Comparison of ENCODE assay signal across 13 cellular contexts in genomic region chr2:102051659-102052366, GRCh38.
A peak's percentile ranks its signal among the peaks of the same experiment; 100 is the strongest.
DNase-seq lines count a peak whose midpoint lies in the region; ATAC-seq and TF ChIP-seq lines count a peak whose summit lies in the region.
"Had no signal": no experiment of that assay in that cellular context is flagged by ENCODE, and none has a peak within 500 bp of the region (broad histone marks: within the 10 kb centered on the region; RNA-seq: fewer than 3 reads in every experiment).

No MANE protein-coding gene starts in this region.

- no peak for TF ChIP-seq POLR2A in uterus (IDR thresholded peaks at IDR 0.05)

- H3K9me3 Mint-ChIP-seq in activated naive CD4-positive, alpha-beta T cell treated with anti-CD3 and anti-CD28 coated beads, Interleukin-2, amount 50 U/mL, for 24 hours, result no peaks in the 10 kb centered on the region
- H3K9me3 Mint-ChIP-seq in CD4-positive, alpha-beta memory T cell, result no peaks in the 10 kb centered on the region

- H2AFZ ChIP-seq in osteoblast (ENCODE audit: low read length), result no peak overlapping the region

- POLR2A ChIA-PET in HEK293T (lab: Yijun Ruan, JAX), result no interaction called here
- POLR2A ChIA-PET in CD4-positive, alpha-beta memory T cell (lab: Charles Lee; ENCODE audit: partially characterized antibody), result no interaction called here

- no peak for DNase-seq in activated naive CD4-positive, alpha-beta T cell treated with Interleukin-2 at 50 U/mL for 16 hours
- DNase-seq in fibroblast of villous mesenchyme (ENCODE audit: low read depth) (peak; percentile 50), osteoblast (ENCODE audit: insufficient read length, low spot score, missing footprints) (peak; percentile 48), uterus (no peak), HEK293T (ENCODE audit: extremely low spot score) (no peak)
- DNase-seq in CD4-positive, alpha-beta memory T cell, result no peak
- DNase-seq: activated CD8-positive, alpha-beta T cell treated with anti-CD3 and anti-CD28 coated beads, Interleukin-2, amount 10 ng/mL, durations not matched to agents 7 days and 5 days; kidney glomerular epithelial cell; NCI-H1417; NK-92 treated with Interleukin-12 subunit alpha and Interleukin-12 subunit beta, amount 100 ng/mL, for 24 hours; T-helper 17 cell had no signal

- ATAC-seq in HG02588 (IDR thresholded peaks at IDR 0.05; ENCODE audit: unreplicated experiment), result no peak
- ATAC-seq: activated CD8-positive, alpha-beta T cell treated with anti-CD3 and anti-CD28 coated beads, Interleukin-2, amount 10 ng/mL, durations not matched to agents 7 days and 5 days; T-helper 17 cell had no signal

- no peak overlapping the region for H3K4me3 ChIP-seq in fibroblast of villous mesenchyme (ENCODE audit: low read depth, low read length)
- H3K4me3 ChIP-seq in osteoblast (ENCODE audit: insufficient read depth, low read length), result no peak overlapping the region
- H3K4me3 ChIP-seq in uterus, result no peak overlapping the region
- no peak overlapping the region for H3K4me3 ChIP-seq in CD4-positive, alpha-beta memory T cell (ENCODE audit: low read length in 2 of 2)

- H3K27ac Mint-ChIP-seq in activated naive CD4-positive, alpha-beta T cell treated with anti-CD3 and anti-CD28 coated beads, Interleukin-2, amount 50 U/mL, for 24 hours, result peak overlapping the region; percentile 37
- no peak overlapping the region for H3K27ac Mint-ChIP-seq in CD4-positive, alpha-beta memory T cell
- H3K27ac Mint-ChIP-seq: activated CD8-positive, alpha-beta T cell treated with anti-CD3 and anti-CD28 coated beads, Interleukin-2, amount 10 ng/mL, durations not matched to agents 7 days and 5 days; T-helper 17 cell had no signal

- no peak overlapping the region for H3K4me3 Mint-ChIP-seq in activated naive CD4-positive, alpha-beta T cell treated with anti-CD3 and anti-CD28 coated beads, Interleukin-2, amount 50 U/mL, for 24 hours
- no peak overlapping the region for H3K4me3 Mint-ChIP-seq in CD4-positive, alpha-beta memory T cell
- H3K4me3 Mint-ChIP-seq: activated CD8-positive, alpha-beta T cell treated with anti-CD3 and anti-CD28 coated beads, Interleukin-2, amount 10 ng/mL, durations not matched to agents 7 days and 5 days; T-helper 17 cell had no signal

- no peaks in the 10 kb centered on the region for H3K9me3 ChIP-seq in osteoblast (ENCODE audit: low read depth, low read length)
- no peaks in the 10 kb centered on the region for H3K9me3 ChIP-seq in uterus
- H3K9me3 ChIP-seq in CD4-positive, alpha-beta memory T cell (ENCODE audit: control insufficient read depth in 1 of 2, low read length in 2 of 2), result no peaks in the 10 kb centered on the region

- H3K27me3 Mint-ChIP-seq in activated naive CD4-positive, alpha-beta T cell treated with anti-CD3 and anti-CD28 coated beads, Interleukin-2, amount 50 U/mL, for 24 hours, result peaks cover 4% of the 10 kb centered on the region
- peaks cover 4 to 7% of the 10 kb centered on the region in 2 donors for H3K27me3 Mint-ChIP-seq in CD4-positive, alpha-beta memory T cell

- TF ChIP-seq CTCF in fibroblast of villous mesenchyme (IDR thresholded peaks at IDR 0.05; ENCODE audit: insufficient read depth, low read depth, low read length) (no peak), osteoblast (IDR thresholded peaks at IDR 0.05; ENCODE audit: extremely low read depth, low read depth, low read length) (peak; percentile 11), uterus (IDR thresholded peaks at IDR 0.05) (no peak)

- no peaks in the 10 kb centered on the region for H4K20me1 ChIP-seq in osteoblast (ENCODE audit: insufficient read depth, low read length)

- peak overlapping the region; percentile 70 for H3K27ac ChIP-seq in osteoblast (ENCODE audit: low read depth, low read length)
- H3K27ac ChIP-seq in uterus, result peak overlapping the region; percentile 67 to 70
- H3K27ac ChIP-seq in CD4-positive, alpha-beta memory T cell (ENCODE audit: low read depth, low read length), result no peak overlapping the region

- H3K36me3 Mint-ChIP-seq in activated naive CD4-positive, alpha-beta T cell treated with anti-CD3 and anti-CD28 coated beads, Interleukin-2, amount 50 U/mL, for 24 hours, result no peaks in the 10 kb centered on the region
- H3K36me3 Mint-ChIP-seq in CD4-positive, alpha-beta memory T cell, result no peaks in the 10 kb centered on the region

- H3K27me3 ChIP-seq in osteoblast (ENCODE audit: insufficient read depth, low read length) (no peaks in the 10 kb centered on the region), uterus (no peaks in the 10 kb centered on the region)
- no peaks in the 10 kb centered on the region for H3K27me3 ChIP-seq in CD4-positive, alpha-beta memory T cell (ENCODE audit: insufficient read depth, low read length)

- H3K4me1 Mint-ChIP-seq in activated naive CD4-positive, alpha-beta T cell treated with anti-CD3 and anti-CD28 coated beads, Interleukin-2, amount 50 U/mL, for 24 hours, result peaks cover 5% of the 10 kb centered on the region
- H3K4me1 Mint-ChIP-seq in CD4-positive, alpha-beta memory T cell, result peaks cover 0 to 7% (median 3%) of the 10 kb centered on the region in 4 donors

- intact Hi-C loops in uterus (cut with DNase I; ENCODE audit: low total_unique reads), result no loop called here
- intact Hi-C loops in CD4-positive, alpha-beta memory T cell (cut with micrococcal nuclease), result no loop called here

- H3K79me2 ChIP-seq in osteoblast (ENCODE audit: insufficient read depth, low read length), result no peaks in the 10 kb centered on the region

- H3K4me1 ChIP-seq in osteoblast (ENCODE audit: insufficient read depth, low read length) (peaks cover 57% of the 10 kb centered on the region), uterus (peaks cover 8 to 14% of the 10 kb centered on the region in 2 donors)
- H3K4me1 ChIP-seq in CD4-positive, alpha-beta memory T cell (ENCODE audit: insufficient read depth, low read length), result no peaks in the 10 kb centered on the region

- H3K4me2 ChIP-seq in osteoblast (ENCODE audit: insufficient read depth, low read length), result no peak overlapping the region

- H3K36me3 ChIP-seq in osteoblast (ENCODE audit: insufficient read depth, low read length) (no peaks in the 10 kb centered on the region), uterus (no peaks in the 10 kb centered on the region)
- no peaks in the 10 kb centered on the region for H3K36me3 ChIP-seq in CD4-positive, alpha-beta memory T cell (ENCODE audit: insufficient read depth, low read length)

- CTCF ChIA-PET in HEK293T (lab: Yijun Ruan, JAX), result no interaction called here
- CTCF ChIA-PET in CD4-positive, alpha-beta memory T cell (lab: Charles Lee; ENCODE audit: partially characterized antibody), result interaction anchor here (1.6 kb wide), 1 partner anchor 189 kb away, joined by 5 read pairs; no protein-coding TSS in a partner anchor

TF ChIP-seq in HEK293T, 16 proteins besides CTCF, POLR2A, EP300 and RAD21:
- TF ChIP-seq ZNF384 (IDR thresholded peaks at IDR 0.05) (no peak), FOXK2 (IDR thresholded peaks at IDR 0.05) (no peak), SP1 (IDR thresholded peaks at IDR 0.05) (no peak), CTBP1 (IDR thresholded peaks at IDR 0.05; ENCODE audit: borderline replicate concordance) (no peak), NFRKB (IDR thresholded peaks at IDR 0.05) (no peak), L3MBTL2 (conservative IDR thresholded peaks at IDR 0.05) (no peak), TARDBP (IDR thresholded peaks at IDR 0.05) (no peak), FOXM1 (IDR thresholded peaks at IDR 0.05; ENCODE audit: borderline replicate concordance) (no peak), HDGF (IDR thresholded peaks at IDR 0.05; ENCODE audit: borderline replicate concordance) (no peak), SUZ12 (IDR thresholded peaks at IDR 0.05) (no peak), ARNT (IDR thresholded peaks at IDR 0.05) (no peak), PKNOX1 (IDR thresholded peaks at IDR 0.05) (no peak), LEF1 (IDR thresholded peaks at IDR 0.05; ENCODE audit: borderline replicate concordance) (no peak)

Comparison
In these comparisons a context has a peak if more than half of its experiments do, and no peak if none do; other contexts are left out.
1. DNase-seq: peak in fibroblast of villous mesenchyme (single experiment) and osteoblast (single experiment); none in activated naive CD4-positive, alpha-beta T cell treated with Interleukin-2 at 50 U/mL for 16 hours (single experiment), uterus (0 of 2), HEK293T (single experiment) and CD4-positive, alpha-beta memory T cell (0 of 5).